8 cellular contexts compared by ENCODE assay signal in genomic region chrX:14028473-14028872, GRCh38. TPM values are rescaled to one million over a fixed set of nuclear protein-coding genes. Genes with fewer than 3 reads are reported as not detected.
DNase-seq lines count a peak whose midpoint lies in the region; ATAC-seq and TF ChIP-seq lines count a peak whose summit lies in the region.

No MANE protein-coding gene starts in this region.

- intact Hi-C loops in activated CD4-positive, alpha-beta T cell treated with anti-CD3 and anti-CD28 coated beads, Interleukin-2, amount 10 ng/mL, durations not matched to agents 24 days and 14 days (cut with micrococcal nuclease), result loop anchor here (5.0 to 10.0 kb wide), 8 partner anchors 41 to 1236 kb away; partner anchors contain the start of genes PRPS2 and TMSB4X

- TF ChIP-seq CTCF in fibroblast of the aortic adventitia (IDR thresholded peaks at IDR 0.05; ENCODE audit: insufficient read depth, low read length), result no peak

- peaks cover 0 to 4% (median 0%) of the 10 kb centered on the region in 5 donors for H3K36me3 ChIP-seq in subcutaneous abdominal adipose tissue (ENCODE audit: control insufficient read depth in 5 of 5, insufficient read depth in 5 of 5, low read length in 5 of 5)

- H3K27me3 ChIP-seq in subcutaneous abdominal adipose tissue (ENCODE audit: control insufficient read depth in 5 of 5, insufficient read depth in 4 of 5, low read length in 5 of 5), result peaks cover 0 to 4% (median 0%) of the 10 kb centered on the region in 5 donors

- no peaks in the 10 kb centered on the region for H3K9me3 Mint-ChIP-seq in activated CD4-positive, alpha-beta T cell treated with anti-CD3 and anti-CD28 coated beads, Interleukin-2, amount 10 ng/mL, durations not matched to agents 24 days and 14 days
- H3K9me3 Mint-ChIP-seq in T-helper 1 cell treated with Interleukin-12 subunit alpha and Interleukin-12 subunit beta and Interleukin-4 antibody, amounts not matched to agents 30 μg/mL and 1 μg/mL, for 36 hours, result no peaks in the 10 kb centered on the region

- H3K4me1 ChIP-seq in subcutaneous abdominal adipose tissue (ENCODE audit: control insufficient read depth in 5 of 5, insufficient read depth in 5 of 5, low read length in 5 of 5), result peaks cover 0 to 31% (median 24%) of the 10 kb centered on the region in 5 donors

- peaks cover 2% of the 10 kb centered on the region for H3K27me3 Mint-ChIP-seq in activated CD4-positive, alpha-beta T cell treated with anti-CD3 and anti-CD28 coated beads, Interleukin-2, amount 10 ng/mL, durations not matched to agents 24 days and 14 days
- no peaks in the 10 kb centered on the region for H3K27me3 Mint-ChIP-seq in T-helper 1 cell treated with Interleukin-12 subunit alpha and Interleukin-12 subunit beta and Interleukin-4 antibody, amounts not matched to agents 30 μg/mL and 1 μg/mL, for 36 hours (ENCODE audit: low read depth)

- H3K9me3 ChIP-seq in subcutaneous abdominal adipose tissue (ENCODE audit: control insufficient read depth in 5 of 5, low read length in 5 of 5), result no peaks in the 10 kb centered on the region

- peaks cover 25% of the 10 kb centered on the region for H3K4me1 Mint-ChIP-seq in activated CD4-positive, alpha-beta T cell treated with anti-CD3 and anti-CD28 coated beads, Interleukin-2, amount 10 ng/mL, durations not matched to agents 24 days and 14 days
- H3K4me1 Mint-ChIP-seq in T-helper 1 cell treated with Interleukin-12 subunit alpha and Interleukin-12 subunit beta and Interleukin-4 antibody, amounts not matched to agents 30 μg/mL and 1 μg/mL, for 36 hours (ENCODE audit: low read depth), result peaks cover 24% of the 10 kb centered on the region

- H3K27ac ChIP-seq in subcutaneous abdominal adipose tissue (ENCODE audit: low read depth, low read length), result peak overlapping the region; percentile 73

- H3K4me3 ChIP-seq in fibroblast of the aortic adventitia (ENCODE audit: low read depth, low read length), result peak overlapping the region; percentile 23
- H3K4me3 ChIP-seq in subcutaneous abdominal adipose tissue (ENCODE audit: low read depth in 1 of 5, low read length in 5 of 5), result peak overlapping the region in 2 of 5 donors; percentile 76 to 80

- H3K9ac ChIP-seq in subcutaneous abdominal adipose tissue (ENCODE audit: low read length in 5 of 5), result peak overlapping the region in 2 of 5 donors; percentile 82

- ATAC-seq in HG03196 (IDR thresholded peaks at IDR 0.05; ENCODE audit: unreplicated experiment) (no peak), HG02763 (IDR thresholded peaks at IDR 0.05; ENCODE audit: unreplicated experiment) (no peak)

- DNase-seq in activated CD4-positive, alpha-beta T cell treated with anti-CD3 and anti-CD28 coated beads, Interleukin-2, amount 10 ng/mL, durations not matched to agents 24 days and 14 days, result no peak
- DNase-seq in activated CD4-positive, alpha-beta T cell treated with anti-CD3 and anti-CD28 coated beads for 1 hour, result no peak
- DNase-seq in fibroblast of the aortic adventitia (ENCODE audit: low read depth), result no peak
- no peak for DNase-seq in RKO (ENCODE audit: low spot score)

- peaks cover 6% of the 10 kb centered on the region for H3K36me3 Mint-ChIP-seq in activated CD4-positive, alpha-beta T cell treated with anti-CD3 and anti-CD28 coated beads, Interleukin-2, amount 10 ng/mL, durations not matched to agents 24 days and 14 days (ENCODE audit: low read depth)
- H3K36me3 Mint-ChIP-seq in T-helper 1 cell treated with Interleukin-12 subunit alpha and Interleukin-12 subunit beta and Interleukin-4 antibody, amounts not matched to agents 30 μg/mL and 1 μg/mL, for 36 hours (ENCODE audit: low read depth), result peaks cover 4% of the 10 kb centered on the region

- H3K4me3 Mint-ChIP-seq in activated CD4-positive, alpha-beta T cell treated with anti-CD3 and anti-CD28 coated beads, Interleukin-2, amount 10 ng/mL, durations not matched to agents 24 days and 14 days, result peak overlapping the region; percentile 99
- H3K4me3 Mint-ChIP-seq in T-helper 1 cell treated with Interleukin-12 subunit alpha and Interleukin-12 subunit beta and Interleukin-4 antibody, amounts not matched to agents 30 μg/mL and 1 μg/mL, for 36 hours, result peak overlapping the region; percentile 69

- peak overlapping the region; percentile 100 for H3K27ac Mint-ChIP-seq in activated CD4-positive, alpha-beta T cell treated with anti-CD3 and anti-CD28 coated beads, Interleukin-2, amount 10 ng/mL, durations not matched to agents 24 days and 14 days
- H3K27ac Mint-ChIP-seq in T-helper 1 cell treated with Interleukin-12 subunit alpha and Interleukin-12 subunit beta and Interleukin-4 antibody, amounts not matched to agents 30 μg/mL and 1 μg/mL, for 36 hours, result peak overlapping the region; percentile 76

RNA-seq across cellular contexts. Expression of gene GEMIN8, which starts 1.2 kb away (rescaled TPM):
- total RNA-seq in activated CD4-positive, alpha-beta T cell treated with anti-CD3 and anti-CD28 coated beads, Interleukin-2, amount 10 ng/mL, durations not matched to agents 24 days and 14 days, result 16.3 and 17.1 TPM in 2 replicates
- 7.3 and 16.6 TPM in 2 replicates for total RNA-seq in fibroblast of the aortic adventitia (ENCODE audit: low replicate concordance)
